ENCODE assay signal across 1 cellular context in genomic region chr9:113361304-113362018, GRCh38.
TF ChIP-seq lines count a peak whose summit lies in the region.

No MANE protein-coding gene starts in this region.

TF ChIP-seq in K562, 482 proteins besides CTCF, POLR2A, EP300 and RAD21:
- TF ChIP-seq, protein P1, sequence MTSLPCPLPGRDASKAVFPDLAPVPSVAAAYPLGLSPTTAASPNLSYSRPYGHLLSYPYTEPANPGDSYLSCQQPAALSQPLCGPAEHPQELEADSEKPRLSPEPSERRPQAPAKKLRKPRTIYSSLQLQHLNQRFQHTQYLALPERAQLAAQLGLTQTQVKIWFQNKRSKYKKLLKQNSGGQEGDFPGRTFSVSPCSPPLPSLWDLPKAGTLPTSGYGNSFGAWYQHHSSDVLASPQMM (CRISPR knock-in tag; IDR thresholded peaks at IDR 0.05) = no peak
- TF ChIP-seq DPF2 (IDR thresholded peaks at IDR 0.05) (0 out of 2 replicates have a peak, but pooled peaks have one; percentile 10), CHCHD3 (CRISPR knock-in tag; IDR thresholded peaks at IDR 0.05) (no peak), ETV1 (tag; conservative IDR thresholded peaks at IDR 0.05; ENCODE audit: low read depth) (peak; percentile 42; the same call in 1 of the 2 replicates), NR2C1 (IDR thresholded peaks at IDR 0.05) (peak; percentile 37; the same call in 1 of the 2 replicates), NR2C1 (tag; IDR thresholded peaks at IDR 0.05) (peak; percentile 40; the same call in 1 of the 2 replicates), DIDO1 (tag; IDR thresholded peaks at IDR 0.05; ENCODE audit: low read depth) (no peak), NR2C2 (CRISPR knock-in tag; IDR thresholded peaks at IDR 0.05) (no peak), NR2C2 (tag; IDR thresholded peaks at IDR 0.05) (peak; percentile 57), JUND (IDR thresholded peaks at IDR 0.05; ENCODE audit: borderline replicate concordance, low read depth, low read length) (0 out of 2 replicates have a peak, but pooled peaks have one; percentile 2), JUND (tag; IDR thresholded peaks at IDR 0.05; ENCODE audit: borderline replicate concordance, low read depth, low read length) (0 out of 3 replicates have a peak, but pooled peaks have one; percentile 21)
TF ChIP-seq in K562: peak in this region for 5.
